In the genomic region with DNA sequence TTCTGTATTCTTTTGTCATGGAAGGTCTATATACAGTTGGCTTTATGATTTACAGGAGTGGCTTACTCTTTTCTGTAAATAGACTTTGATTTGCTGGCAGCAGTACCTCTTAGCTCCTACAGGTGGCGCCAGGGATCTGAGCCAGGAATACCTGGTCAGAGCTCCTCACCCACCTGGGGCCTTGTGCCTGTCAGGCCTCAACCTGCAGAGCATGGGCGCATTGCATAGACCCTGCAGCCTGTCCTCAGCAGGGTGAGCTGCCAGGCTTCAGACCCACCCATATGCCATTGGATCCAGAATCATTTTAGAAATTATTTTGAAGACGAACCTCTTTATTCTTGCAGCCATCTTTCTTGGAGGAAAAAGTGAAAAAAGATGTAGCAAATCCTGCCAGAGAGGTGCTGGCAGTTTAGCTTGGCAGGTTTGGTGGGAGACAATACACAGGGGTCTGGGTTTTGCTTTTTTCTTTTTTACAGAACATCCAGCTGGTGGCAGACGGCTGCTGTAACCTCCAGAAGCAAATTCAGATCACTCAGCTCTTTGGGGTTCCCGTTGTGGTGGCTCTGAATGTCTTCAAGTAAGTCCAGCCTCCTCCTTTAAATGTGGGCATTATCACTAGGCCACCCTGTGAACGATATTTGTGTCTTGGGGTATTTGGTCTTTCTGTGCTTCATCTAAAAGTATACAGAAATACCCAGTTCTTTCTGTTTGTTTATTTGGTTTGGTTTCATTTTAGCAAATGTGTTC, we compare ENCODE assay signal across 9 cellular contexts.
A peak's percentile ranks its signal among the peaks of the same experiment; 100 is the strongest.
DNase-seq lines count a peak whose midpoint lies in the region; ATAC-seq and TF ChIP-seq lines count a peak whose summit lies in the region.
"Had no signal": no experiment of that assay in that cellular context is flagged by ENCODE, and none has a peak within 500 bp of the region (broad histone marks: within the 10 kb centered on the region; RNA-seq: fewer than 3 reads in every experiment).

No MANE protein-coding gene starts in this region.

- no peaks in the 10 kb centered on the region for H3K27me3 Mint-ChIP-seq in CD4-positive, alpha-beta T cell
- H3K27me3 Mint-ChIP-seq in progenitor cell of endocrine pancreas = no peaks in the 10 kb centered on the region

- CTCF ChIA-PET in CD4-positive, alpha-beta T cell (lab: Charles Lee) = interaction anchor here (0.5 to 1.9 kb wide), 13 partner anchors 10 to 321 kb away, joined by 3 to 29 read pairs (median 3); no protein-coding TSS in a partner anchor

- intact Hi-C loops in CD4-positive, alpha-beta T cell (cut with DNase I, micrococcal nuclease) = loop anchor here (1.0 to 10.0 kb wide), 2 partner anchors 310 to 460 kb away; no protein-coding TSS in a partner anchor

- H3K9ac ChIP-seq in KMS-11 = no peak overlapping the region

- H3K4me1 ChIP-seq in KMS-11 (ENCODE audit: low read depth, poor library complexity, severe bottlenecking) (no peaks in the 10 kb centered on the region), cardiac muscle cell (ENCODE audit: low read depth) (peaks cover 11% of the 10 kb centered on the region)

- no peaks in the 10 kb centered on the region for H3K79me2 ChIP-seq in KMS-11 (ENCODE audit: insufficient read depth, low read depth)

- peak; percentile 60 for ATAC-seq in CD4-positive, alpha-beta T cell (ENCODE audit: poor library complexity)
- ATAC-seq in GM19455 (IDR thresholded peaks at IDR 0.05; ENCODE audit: unreplicated experiment) = peak; percentile 78
- no peak for ATAC-seq in GM19452 (IDR thresholded peaks at IDR 0.05; ENCODE audit: unreplicated experiment)

- peaks cover 12% of the 10 kb centered on the region for H3K36me3 Mint-ChIP-seq in CD4-positive, alpha-beta T cell (ENCODE audit: low read depth)
- peaks cover 8% of the 10 kb centered on the region for H3K36me3 Mint-ChIP-seq in progenitor cell of endocrine pancreas (ENCODE audit: insufficient read depth)

- no peak overlapping the region for H3K4me2 ChIP-seq in KMS-11

- no peak overlapping the region for H2AFZ ChIP-seq in KMS-11 (ENCODE audit: low read depth)

- peak; percentile 98 for TF ChIP-seq CTCF in CD4-positive, alpha-beta T cell (IDR thresholded peaks at IDR 0.05)
- TF ChIP-seq CTCF in KMS-11 (conservative IDR thresholded peaks at IDR 0.05; ENCODE audit: low read depth, low read length) = peak; percentile 96
- TF ChIP-seq CTCF in cardiac muscle cell (IDR thresholded peaks at IDR 0.05; ENCODE audit: low read depth, low read length) = peak; percentile 98
- TF ChIP-seq CTCF in progenitor cell of endocrine pancreas (IDR thresholded peaks at IDR 0.05; ENCODE audit: unreplicated experiment) = peak; percentile 99

- H3K4me1 Mint-ChIP-seq in CD4-positive, alpha-beta T cell (ENCODE audit: low read depth) = peaks cover 4% of the 10 kb centered on the region
- no peaks in the 10 kb centered on the region for H3K4me1 Mint-ChIP-seq in progenitor cell of endocrine pancreas (ENCODE audit: low read depth)

- H3K9me3 ChIP-seq in CD4-positive, alpha-beta T cell (ENCODE audit: control insufficient read depth, low read length) = no peaks in the 10 kb centered on the region
- no peaks in the 10 kb centered on the region for H3K9me3 ChIP-seq in cardiac muscle cell (ENCODE audit: low read depth)

- H3K9me3 Mint-ChIP-seq in CD4-positive, alpha-beta T cell = no peaks in the 10 kb centered on the region
- H3K9me3 Mint-ChIP-seq in progenitor cell of endocrine pancreas (ENCODE audit: low read depth) = no peaks in the 10 kb centered on the region

- H3K27ac ChIP-seq in CD4-positive, alpha-beta T cell (ENCODE audit: low read depth, low read length) = no peak overlapping the region
- H3K27ac ChIP-seq in KMS-11 (no peak overlapping the region), cardiac muscle cell (peak overlapping the region; percentile 1)
- H3K27ac ChIP-seq: SK-N-MC had no signal

- peak overlapping the region; percentile 6 for H3K4me3 Mint-ChIP-seq in CD4-positive, alpha-beta T cell
- H3K4me3 Mint-ChIP-seq in progenitor cell of endocrine pancreas (ENCODE audit: low read depth) = no peak overlapping the region

- H3K27me3 ChIP-seq in CD4-positive, alpha-beta T cell (ENCODE audit: control insufficient read depth, insufficient read depth, low read length) = no peaks in the 10 kb centered on the region
- H3K27me3 ChIP-seq in KMS-11 (ENCODE audit: insufficient read depth, low read depth) = no peaks in the 10 kb centered on the region
- H3K27me3 ChIP-seq in cardiac muscle cell = no peaks in the 10 kb centered on the region

- H3K36me3 ChIP-seq in KMS-11 (ENCODE audit: insufficient read depth) (no peaks in the 10 kb centered on the region), cardiac muscle cell (peaks cover 5% of the 10 kb centered on the region)

- POLR2A ChIA-PET in CD4-positive, alpha-beta T cell (lab: Charles Lee) = interaction anchor here (1.0 to 2.2 kb wide), 3 partner anchors 8 to 320 kb away, joined by 4 to 11 read pairs (median 5); no protein-coding TSS in a partner anchor

- H3K4me3 ChIP-seq in KMS-11 (IDR thresholded peaks at IDR 0.05; ENCODE audit: insufficient read depth, low read depth, low read length) (no peak overlapping the region), cardiac muscle cell (no peak overlapping the region)
- H3K4me3 ChIP-seq: SK-N-MC had no signal

- DNase-seq in CD4-positive, alpha-beta T cell = peak; percentile 32 to 56 (median 40)
- peak; percentile 37 to 44 for DNase-seq in SHP77 (lab: John Stamatoyannopoulos, UW)
- DNase-seq in activated naive CD4-positive, alpha-beta T cell treated with Interleukin-2 at 50 U/mL for 16 hours = peak; percentile 58
- DNase-seq in cardiac muscle cell (ENCODE audit: low read depth in 1 of 2, low spot score in 1 of 2) = peak; percentile 73 to 79
- DNase-seq in progenitor cell of endocrine pancreas (ENCODE audit: low spot score, unreplicated experiment) = peak; percentile 57

- no peaks in the 10 kb centered on the region for H4K20me1 ChIP-seq in KMS-11 (ENCODE audit: insufficient read depth)

- no peak overlapping the region for H3K27ac Mint-ChIP-seq in CD4-positive, alpha-beta T cell
- H3K27ac Mint-ChIP-seq in progenitor cell of endocrine pancreas = peak overlapping the region; percentile 33
